In genomic region chr7:22241805-22242390, GRCh38 we compare ENCODE assay signal across 32 cellular contexts.
"Had no signal": no experiment of that assay in that cellular context is flagged by ENCODE, and none has a peak within 500 bp of the region (broad histone marks: within the 10 kb centered on the region; RNA-seq: fewer than 3 reads in every experiment).

No MANE protein-coding gene starts in this region.

- H3K36me3 Mint-ChIP-seq: activated naive CD4-positive, alpha-beta T cell treated with anti-CD3 and anti-CD28 coated beads, Interleukin-2, amount 50 U/mL, for 24 hours; activated naive CD8-positive, alpha-beta T cell treated with anti-CD3 and anti-CD28 coated beads, Interleukin-2, amount 10 ng/mL, durations not matched to agents 7 days and 5 days had no signal

- H3K27me3 ChIP-seq: ascending aorta, cardiac muscle cell, Peyer's patch, SJSA1 had no signal

- H3K4me1 ChIP-seq: Peyer's patch, SJSA1 had no signal

- H3K9me3 ChIP-seq: ascending aorta, Peyer's patch, SJSA1, SK-N-SH had no signal

- H3K9ac ChIP-seq: SK-N-SH had no signal

- H3K27ac Mint-ChIP-seq: activated CD4-positive, alpha-beta T cell treated with anti-CD3 and anti-CD28 coated beads for 36 hours; activated CD4-positive, alpha-beta T cell treated with anti-CD3 and anti-CD28 coated beads, Interleukin-2, amount 10 ng/mL, durations not matched to agents 7 days and 5 days; activated CD8-positive, alpha-beta T cell treated with anti-CD3 and anti-CD28 coated beads, Interleukin-2, amount 10 ng/mL, durations not matched to agents 7 days and 5 days; activated naive CD4-positive, alpha-beta T cell treated with anti-CD3 and anti-CD28 coated beads, Interleukin-2, amount 50 U/mL, for 24 hours; activated naive CD8-positive, alpha-beta T cell treated with anti-CD3 and anti-CD28 coated beads, Interleukin-2, amount 10 ng/mL, durations not matched to agents 7 days and 5 days; activated T-cell treated with anti-CD3 and anti-CD28 coated beads, Interleukin-2, amount 50 U/mL, for 24 hours; activated T-helper 2 cell treated with anti-CD3 and anti-CD28 coated beads, Interferon-gamma antibody, Interleukin-2, Interleukin-4, amounts not matched to agents 10 μg/mL and 5 μg/mL and 100 μg/mL, durations not matched to agents 14 hours and 24 hours and 36 hours; T-helper 1 cell treated with Interleukin-12 subunit alpha and Interleukin-12 subunit beta and Interleukin-4 antibody, amounts not matched to agents 30 μg/mL and 1 μg/mL, for 36 hours; T-helper 2 cell treated with Interferon-gamma antibody and Interleukin-4, amounts not matched to agents 5 μg/mL and 100 μg/mL, for 36 hours had no signal

- FAIRE-seq: TTC549 had no signal

- H3K4me3 Mint-ChIP-seq: activated CD4-positive, alpha-beta T cell treated with anti-CD3 and anti-CD28 coated beads for 36 hours; activated CD4-positive, alpha-beta T cell treated with anti-CD3 and anti-CD28 coated beads, Interleukin-2, amount 10 ng/mL, durations not matched to agents 7 days and 5 days; activated CD8-positive, alpha-beta T cell treated with anti-CD3 and anti-CD28 coated beads, Interleukin-2, amount 10 ng/mL, durations not matched to agents 7 days and 5 days; activated naive CD4-positive, alpha-beta T cell treated with anti-CD3 and anti-CD28 coated beads, Interleukin-2, amount 50 U/mL, for 24 hours; activated naive CD8-positive, alpha-beta T cell treated with anti-CD3 and anti-CD28 coated beads, Interleukin-2, amount 10 ng/mL, durations not matched to agents 7 days and 5 days; activated T-cell treated with anti-CD3 and anti-CD28 coated beads, Interleukin-2, amount 50 U/mL, for 24 hours; central memory CD8-positive, alpha-beta T cell; T-helper 1 cell treated with Interleukin-12 subunit alpha and Interleukin-12 subunit beta and Interleukin-4 antibody, amounts not matched to agents 30 μg/mL and 1 μg/mL, for 36 hours; T-helper 2 cell treated with Interferon-gamma antibody and Interleukin-4, amounts not matched to agents 5 μg/mL and 100 μg/mL, for 36 hours had no signal

- H3K9me2 ChIP-seq: SK-N-SH had no signal

- H3K4me1 Mint-ChIP-seq: activated CD4-positive, alpha-beta T cell treated with anti-CD3 and anti-CD28 coated beads for 36 hours; activated CD4-positive, alpha-beta T cell treated with anti-CD3 and anti-CD28 coated beads, Interleukin-2, amount 10 ng/mL, durations not matched to agents 7 days and 5 days; activated naive CD4-positive, alpha-beta T cell treated with anti-CD3 and anti-CD28 coated beads, Interleukin-2, amount 50 U/mL, for 24 hours; activated naive CD8-positive, alpha-beta T cell treated with anti-CD3 and anti-CD28 coated beads, Interleukin-2, amount 10 ng/mL, durations not matched to agents 7 days and 5 days; central memory CD8-positive, alpha-beta T cell had no signal

- H3K4me3 ChIP-seq: ascending aorta, cardiac muscle cell, Peyer's patch, SJSA1 had no signal

- H3K9me3 Mint-ChIP-seq: activated CD4-positive, alpha-beta T cell treated with anti-CD3 and anti-CD28 coated beads, Interleukin-2, amount 10 ng/mL, durations not matched to agents 7 days and 5 days; activated naive CD4-positive, alpha-beta T cell treated with anti-CD3 and anti-CD28 coated beads, Interleukin-2, amount 50 U/mL, for 24 hours; activated naive CD8-positive, alpha-beta T cell treated with anti-CD3 and anti-CD28 coated beads, Interleukin-2, amount 10 ng/mL, durations not matched to agents 7 days and 5 days; T-helper 2 cell treated with Interferon-gamma antibody and Interleukin-4, amounts not matched to agents 5 μg/mL and 100 μg/mL, for 36 hours had no signal

- H3K36me3 ChIP-seq: ascending aorta, cardiac muscle cell, Peyer's patch, SJSA1 had no signal

- ATAC-seq: activated CD4-positive, alpha-beta T cell treated with anti-CD3 and anti-CD28 coated beads for 36 hours; activated CD8-positive, alpha-beta T cell treated with anti-CD3 and anti-CD28 coated beads, Interleukin-2, amount 10 ng/mL, durations not matched to agents 7 days and 5 days had no signal

- H3K27ac ChIP-seq: ascending aorta, cardiac muscle cell, Peyer's patch, SJSA1 had no signal

- H3K27me3 Mint-ChIP-seq: activated CD4-positive, alpha-beta T cell treated with anti-CD3 and anti-CD28 coated beads for 36 hours; activated CD4-positive, alpha-beta T cell treated with anti-CD3 and anti-CD28 coated beads, Interleukin-2, amount 10 ng/mL, durations not matched to agents 7 days and 5 days; activated naive CD8-positive, alpha-beta T cell treated with anti-CD3 and anti-CD28 coated beads, Interleukin-2, amount 10 ng/mL, durations not matched to agents 7 days and 5 days had no signal

- DNase-seq: activated CD4-positive, alpha-beta T cell treated with anti-CD3 and anti-CD28 coated beads for 36 hours; activated CD4-positive, alpha-beta T cell treated with anti-CD3 and anti-CD28 coated beads, Interleukin-2, amount 10 ng/mL, durations not matched to agents 7 days and 5 days; activated CD4-positive, alpha-beta T cell treated with anti-CD3 and anti-CD28 coated beads, Interleukin-2, amount 50 U/mL, for 48 hours; activated CD8-positive, alpha-beta T cell treated with anti-CD3 and anti-CD28 coated beads, Interleukin-2, amount 10 ng/mL, durations not matched to agents 7 days and 5 days; activated gamma-delta T cell; activated naive CD4-positive, alpha-beta T cell treated with Interleukin-2 at 50 U/mL for 16 hours; activated naive CD8-positive, alpha-beta T cell treated with anti-CD3 and anti-CD28 coated beads, Interleukin-2, amount 10 ng/mL, durations not matched to agents 7 days and 5 days; activated T-cell treated with anti-CD3 and anti-CD28 coated beads, Interleukin-2, amount 50 U/mL, for 24 hours; amygdala; Karpas-422; NCI-H1105 treated with DMSO at 0.1 percent for 48 hours; NCI-H1436; NCI-H1694; NCI-H1930; NCI-H345; NCI-H510A; NCI-H526; NCI-H748 treated with DMSO at 0.1 percent for 48 hours; NK-92 treated with Interleukin-12 subunit alpha and Interleukin-12 subunit beta, amount 100 ng/mL, for 24 hours; Peyer's patch; RPMI8226; SHP77 treated with DMSO at 0.1 percent for 48 hours; SK-N-SH had no signal

- H3K4me2 ChIP-seq: SK-N-SH had no signal
